ENCODE assay signal across 7 cellular contexts in genomic region chr1:154404511-154404931, GRCh38. TPM values are rescaled to one million over a fixed set of nuclear protein-coding genes. Genes with fewer than 3 reads are reported as not detected.
DNase-seq lines count a peak whose midpoint lies in the region; ATAC-seq and TF ChIP-seq lines count a peak whose summit lies in the region.

No MANE protein-coding gene starts in this region.

- H3K9me3 ChIP-seq in gastroesophageal sphincter: no peaks in the 10 kb centered on the region

- peak; percentile 1 for ATAC-seq in HG02678 (IDR thresholded peaks at IDR 0.05; ENCODE audit: unreplicated experiment)
- ATAC-seq in gastroesophageal sphincter: no peak
- ATAC-seq in stimulated activated naive CD8-positive, alpha-beta T cell treated with anti-CD3 and anti-CD28 coated beads, Interleukin-15, Interleukin-2, amounts not matched to agents 100 U/mL and 50 U/mL, for 24 hours: peak; percentile 0
- no peak for ATAC-seq in HG02623 (IDR thresholded peaks at IDR 0.05; ENCODE audit: unreplicated experiment)

- no peak for DNase-seq in stimulated activated naive CD8-positive, alpha-beta T cell treated with anti-CD3 and anti-CD28 coated beads, Interleukin-15, Interleukin-2, amounts not matched to agents 100 U/mL and 50 U/mL, for 24 hours
- no peak for DNase-seq in GM03348 (ENCODE audit: low spot score)
- no peak for DNase-seq in NCI-H446 (lab: John Stamatoyannopoulos, UW)

- no peaks in the 10 kb centered on the region for H3K27me3 Mint-ChIP-seq in T-helper 1 cell treated with Interleukin-12 subunit alpha and Interleukin-12 subunit beta and Interleukin-4 antibody, amounts not matched to agents 30 μg/mL and 1 μg/mL, for 36 hours (ENCODE audit: low read depth)

- TF ChIP-seq EP300 in gastroesophageal sphincter (IDR thresholded peaks at IDR 0.05): no peak

- 20 to 53% methylated on average over 1 to 5 of the region's 11 CpGs for WGBS in gastroesophageal sphincter (ENCODE audit: low coverage in 1 of 2), 2 donors

- peak overlapping the region; percentile 95 to 100 (median 98) for H3K27ac ChIP-seq in gastroesophageal sphincter

- H3K27ac Mint-ChIP-seq in T-helper 1 cell treated with Interleukin-12 subunit alpha and Interleukin-12 subunit beta and Interleukin-4 antibody, amounts not matched to agents 30 μg/mL and 1 μg/mL, for 36 hours: no peak overlapping the region

- H3K4me3 ChIP-seq in gastroesophageal sphincter: peak overlapping the region; percentile 90 to 93

- no peaks in the 10 kb centered on the region for H3K27me3 ChIP-seq in gastroesophageal sphincter

- TF ChIP-seq POLR2A in gastroesophageal sphincter (IDR thresholded peaks at IDR 0.05): no peak

- peaks cover 54% of the 10 kb centered on the region for H3K4me1 Mint-ChIP-seq in T-helper 1 cell treated with Interleukin-12 subunit alpha and Interleukin-12 subunit beta and Interleukin-4 antibody, amounts not matched to agents 30 μg/mL and 1 μg/mL, for 36 hours (ENCODE audit: low read depth)

- H3K36me3 ChIP-seq in gastroesophageal sphincter: no peaks in the 10 kb centered on the region

- H3K36me3 Mint-ChIP-seq in T-helper 1 cell treated with Interleukin-12 subunit alpha and Interleukin-12 subunit beta and Interleukin-4 antibody, amounts not matched to agents 30 μg/mL and 1 μg/mL, for 36 hours (ENCODE audit: low read depth): no peaks in the 10 kb centered on the region

- H3K4me1 ChIP-seq in gastroesophageal sphincter: peaks cover 0 to 43% (median 26%) of the 10 kb centered on the region in 3 donors

- peak overlapping the region; percentile 80 for H3K4me3 Mint-ChIP-seq in T-helper 1 cell treated with Interleukin-12 subunit alpha and Interleukin-12 subunit beta and Interleukin-4 antibody, amounts not matched to agents 30 μg/mL and 1 μg/mL, for 36 hours

- no peaks in the 10 kb centered on the region for H3K9me3 Mint-ChIP-seq in T-helper 1 cell treated with Interleukin-12 subunit alpha and Interleukin-12 subunit beta and Interleukin-4 antibody, amounts not matched to agents 30 μg/mL and 1 μg/mL, for 36 hours

- no peak for TF ChIP-seq CTCF in gastroesophageal sphincter (IDR thresholded peaks at IDR 0.05)

RNA-seq across cellular contexts. Expression of gene IL6R, which starts 0.6 kb away (rescaled TPM):
- 10 to 100 TPM; 44.7 to 59.4 (median 55.5) TPM for total RNA-seq in gastroesophageal sphincter

Comparison
In these comparisons a context has a peak if more than half of its experiments do, and no peak if none do; other contexts are left out.
1. ATAC-seq: peak in HG02678 (single experiment) and stimulated activated naive CD8-positive, alpha-beta T cell treated with anti-CD3 and anti-CD28 coated beads, Interleukin-15, Interleukin-2, amounts not matched to agents 100 U/mL and 50 U/mL, for 24 hours (single experiment); none in gastroesophageal sphincter (single experiment) and HG02623 (single experiment).